In genomic region chr17:81860756-81861568, GRCh38 we compare ENCODE assay signal across 1 cellular context.
A peak's percentile ranks its signal among the peaks of the same experiment; 100 is the strongest.
TF ChIP-seq lines count a peak whose summit lies in the region.

No MANE protein-coding gene starts in this region.

TF ChIP-seq in K562, 482 proteins besides CTCF, POLR2A, EP300 and RAD21 (continued from another document and continues in another):
- TF ChIP-seq FOXK2 (conservative IDR thresholded peaks at IDR 0.05 in 1 of 2, IDR thresholded peaks at IDR 0.05 in 1 of 2; ENCODE audit: low read depth in 2 of 2) (peak; percentile 83 to 84), POLR2AphosphoS2 (IDR thresholded peaks at IDR 0.05; ENCODE audit: low read length) (no peak), TAL1 (IDR thresholded peaks at IDR 0.05) (no peak), ZNF263 (CRISPR knock-in tag; IDR thresholded peaks at IDR 0.05; ENCODE audit: borderline replicate concordance) (peak; percentile 98), RBM25 (IDR thresholded peaks at IDR 0.05; ENCODE audit: low read depth, low read length, severe bottlenecking) (peak; percentile 88), TCF15 (CRISPR knock-in tag; IDR thresholded peaks at IDR 0.05) (peak; percentile 87; the same call in 1 of the 2 replicates), ZNF655 (CRISPR knock-in tag; IDR thresholded peaks at IDR 0.05) (no peak), ESRRB (CRISPR knock-in tag; IDR thresholded peaks at IDR 0.05; ENCODE audit: borderline replicate concordance) (no peak), KDM2B (CRISPR knock-in tag; IDR thresholded peaks at IDR 0.05) (no peak), ZNF41 (CRISPR knock-in tag; conservative IDR thresholded peaks at IDR 0.05) (no peak; the same call in 1 of the 2 replicates), ZBTB1 (CRISPR knock-in tag; IDR thresholded peaks at IDR 0.05; ENCODE audit: borderline replicate concordance, low read depth) (no peak), MYBL2 (IDR thresholded peaks at IDR 0.05; ENCODE audit: low read depth) (no peak), MYBL2 (CRISPR knock-in tag; IDR thresholded peaks at IDR 0.05; ENCODE audit: borderline replicate concordance) (no peak), ZNF589 (CRISPR knock-in tag; IDR thresholded peaks at IDR 0.05; ENCODE audit: low read depth) (peak; percentile 100), CBX5 (IDR thresholded peaks at IDR 0.05; ENCODE audit: borderline replicate concordance, low read depth) (peak; percentile 28; the same call in 1 of the 2 replicates), KLF1 (tag; IDR thresholded peaks at IDR 0.05) (peak; percentile 77; the same call in 1 of the 2 replicates), RBM34 (IDR thresholded peaks at IDR 0.05; ENCODE audit: borderline replicate concordance, insufficient read depth, low read length) (no peak), MLX (CRISPR knock-in tag; conservative IDR thresholded peaks at IDR 0.05) (0 out of 4 replicates have a peak, but pooled peaks of 1 of the 2 experiments have one; percentile 8), YY1 (IDR thresholded peaks at IDR 0.05; ENCODE audit: borderline replicate concordance in 1 of 3, control insufficient read depth in 1 of 3, extremely low read depth in 1 of 3, insufficient read depth in 3 of 3, insufficient read length in 1 of 3, insufficient replicate concordance in 2 of 3, low read depth in 1 of 3, low read length in 2 of 3) (peak; percentile 5 to 82 (median 60)), ZFP30 (CRISPR knock-in tag; IDR thresholded peaks at IDR 0.05; ENCODE audit: borderline replicate concordance) (no peak), MED1 (CRISPR knock-in tag; IDR thresholded peaks at IDR 0.05; ENCODE audit: borderline replicate concordance) (0 out of 2 replicates have a peak, but pooled peaks have one; percentile 49), REST (CRISPR knock-in tag; IDR thresholded peaks at IDR 0.05; ENCODE audit: low read depth) (no peak), SRSF1 (IDR thresholded peaks at IDR 0.05; ENCODE audit: low read depth, low read length) (no peak), RBM39 (optimal IDR thresholded peaks at IDR 0.05; ENCODE audit: low read depth, low read length) (no peak), POLR2B (IDR thresholded peaks at IDR 0.05; ENCODE audit: low read depth, partially characterized antibody) (peak; percentile 91), HMGN3 (IDR thresholded peaks at IDR 0.05; ENCODE audit: borderline replicate concordance, extremely low read depth, insufficient read length, low read depth, low read length) (no peak), TFAP4 (CRISPR knock-in tag; IDR thresholded peaks at IDR 0.05; ENCODE audit: borderline replicate concordance) (peak; percentile 19; the same call in 1 of the 2 replicates), ZNF561 (CRISPR knock-in tag; conservative IDR thresholded peaks at IDR 0.05) (peak; percentile 85), ADNP (tag; IDR thresholded peaks at IDR 0.05) (no peak), ZNF134 (CRISPR knock-in tag; conservative IDR thresholded peaks at IDR 0.05) (peak; percentile 78), THRAP3 (IDR thresholded peaks at IDR 0.05; ENCODE audit: borderline replicate concordance) (no peak), TSC22D4 (tag; IDR thresholded peaks at IDR 0.05) (no peak), SRF (CRISPR knock-in tag; IDR thresholded peaks at IDR 0.05) (peak; percentile 66 to 87; a peak in 1 of 4 replicates), ATF3 (IDR thresholded peaks at IDR 0.05) (peak; percentile 100), ATF3 (CRISPR knock-in tag; conservative IDR thresholded peaks at IDR 0.05) (peak; percentile 92), ZNF592 (IDR thresholded peaks at IDR 0.05) (no peak), CHD2 (IDR thresholded peaks at IDR 0.05; ENCODE audit: low read depth, low read length) (peak; percentile 94), SPI1 (IDR thresholded peaks at IDR 0.05; ENCODE audit: borderline replicate concordance, low read depth, low read length) (no peak), IFI16 (CRISPR knock-in tag; IDR thresholded peaks at IDR 0.05) (no peak), BRF2 (IDR thresholded peaks at IDR 0.05; ENCODE audit: borderline replicate concordance, insufficient read depth, insufficient read length) (no peak), SLC30A9 (CRISPR knock-in tag; IDR thresholded peaks at IDR 0.05) (no peak), CEBPB (tag; IDR thresholded peaks at IDR 0.05) (peak; percentile 99), NFIC (IDR thresholded peaks at IDR 0.05) (no peak), ZNF140 (CRISPR knock-in tag; IDR thresholded peaks at IDR 0.05) (no peak), ZBTB17 (CRISPR knock-in tag; IDR thresholded peaks at IDR 0.05) (peak; percentile 70; the same call in 1 of the 2 replicates), ZNF280A (IDR thresholded peaks at IDR 0.05; ENCODE audit: low read depth, partially characterized antibody) (no peak), ZNF282 (CRISPR knock-in tag; IDR thresholded peaks at IDR 0.05) (no peak), IRF1 (CRISPR knock-in tag; IDR thresholded peaks at IDR 0.05; ENCODE audit: borderline replicate concordance) (no peak), SETDB1 (IDR thresholded peaks at IDR 0.05; ENCODE audit: low read length) (no peak), RCOR1 (IDR thresholded peaks at IDR 0.05; ENCODE audit: borderline replicate concordance in 1 of 2, low read depth in 2 of 2, low read length in 2 of 2) (no peak), MCM2 (IDR thresholded peaks at IDR 0.05; ENCODE audit: low read depth) (no peak), RFX5 (IDR thresholded peaks at IDR 0.05; ENCODE audit: low read depth, low read length) (no peak)
